9 cellular contexts compared by ENCODE assay signal in the genomic region with DNA sequence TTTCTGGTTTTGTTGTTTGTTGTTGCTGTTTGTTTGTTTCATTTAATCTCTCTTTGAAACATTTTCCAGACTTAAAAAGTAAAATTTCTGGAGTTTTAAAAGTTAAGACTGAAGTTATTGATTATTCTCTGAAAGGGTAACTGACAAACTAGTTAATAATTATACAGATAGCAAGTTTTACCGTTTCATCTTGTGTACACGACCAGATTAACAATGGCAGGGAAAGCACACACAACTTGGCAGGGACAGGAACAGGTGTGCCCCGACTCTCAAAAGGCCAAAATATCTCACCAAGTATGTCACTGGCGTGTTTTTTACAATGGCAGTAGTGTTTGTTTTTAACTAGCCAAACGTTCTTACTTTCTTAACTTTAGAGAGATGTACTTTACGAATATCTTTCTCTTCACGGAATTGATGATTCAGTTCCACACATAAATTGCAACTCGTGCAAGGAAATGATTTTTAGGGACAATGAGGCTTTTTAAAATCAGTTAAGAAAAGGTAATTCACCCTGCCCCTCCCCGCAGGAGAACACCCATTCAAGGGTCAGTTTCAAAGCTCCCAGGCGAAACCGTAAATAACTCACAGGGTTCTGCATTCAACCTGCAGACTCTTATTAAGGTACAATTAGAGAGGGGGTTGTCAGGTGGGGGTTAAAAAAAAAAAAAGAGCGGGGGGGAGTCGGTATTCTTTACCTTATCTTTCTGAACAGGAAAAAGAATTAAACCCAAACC. TPM values are rescaled to one million over a fixed set of nuclear protein-coding genes. Genes with fewer than 3 reads are reported as not detected.
DNase-seq lines count a peak whose midpoint lies in the region; ATAC-seq, FAIRE-seq and TF ChIP-seq lines count a peak whose summit lies in the region.
"Had no signal": no experiment of that assay in that cellular context is flagged by ENCODE, and none has a peak within 500 bp of the region (broad histone marks: within the 10 kb centered on the region; RNA-seq: fewer than 3 reads in every experiment).

No MANE protein-coding gene starts in this region.

- H3K36me3 Mint-ChIP-seq in activated CD4-positive, alpha-beta T cell treated with anti-CD3 and anti-CD28 coated beads for 36 hours (ENCODE audit: low read depth): no peaks in the 10 kb centered on the region

- no peaks in the 10 kb centered on the region for H3K9me3 ChIP-seq in heart right ventricle
- H3K9me3 ChIP-seq in mucosa of descending colon: no peaks in the 10 kb centered on the region

- peaks cover 51% of the 10 kb centered on the region for H3K27me3 Mint-ChIP-seq in activated CD4-positive, alpha-beta T cell treated with anti-CD3 and anti-CD28 coated beads for 36 hours

- intact Hi-C loops in heart right ventricle (cut with DNase I) (loop anchor here in 9 of 10 donors (5.0 to 10.0 kb wide), 11 partner anchors 35 to 242 kb away; no protein-coding TSS in a partner anchor), Right ventricle myocardium superior (cut with DNase I) (loop anchor here (5.0 kb wide), 1 partner anchor 95 kb away; no protein-coding TSS in a partner anchor), mucosa of descending colon (cut with DNase I, micrococcal nuclease) (no loop called here)
- intact Hi-C loops in activated CD4-positive, alpha-beta T cell treated with anti-CD3 and anti-CD28 coated beads for 36 hours (cut with DNase I, micrococcal nuclease): no loop called here

- TF ChIP-seq CTCF in heart right ventricle (IDR thresholded peaks at IDR 0.05): no peak
- TF ChIP-seq CTCF in mucosa of descending colon (IDR thresholded peaks at IDR 0.05): no peak

- peaks cover 3% of the 10 kb centered on the region for H3K4me1 Mint-ChIP-seq in activated CD4-positive, alpha-beta T cell treated with anti-CD3 and anti-CD28 coated beads for 36 hours

- H3K4me3 Mint-ChIP-seq in activated CD4-positive, alpha-beta T cell treated with anti-CD3 and anti-CD28 coated beads for 36 hours: no peak overlapping the region

- no peak for ATAC-seq in heart right ventricle
- ATAC-seq in Right ventricle myocardium superior (ENCODE audit: poor library complexity): no peak
- ATAC-seq in mucosa of descending colon: peak; percentile 25
- ATAC-seq in GM21390 (IDR thresholded peaks at IDR 0.05; ENCODE audit: unreplicated experiment): no peak
- no peak for ATAC-seq in activated CD4-positive, alpha-beta T cell treated with anti-CD3 and anti-CD28 coated beads for 36 hours

- POLR2A ChIA-PET in activated CD4-positive, alpha-beta T cell treated with anti-CD3 and anti-CD28 coated beads for 36 hours (lab: Charles Lee): no interaction called here

- H3K27ac Mint-ChIP-seq in activated CD4-positive, alpha-beta T cell treated with anti-CD3 and anti-CD28 coated beads for 36 hours: no peak overlapping the region

- H3K36me3 ChIP-seq in heart right ventricle (no peaks in the 10 kb centered on the region), mucosa of descending colon (ENCODE audit: low read depth) (no peaks in the 10 kb centered on the region)

- DNase-seq in heart right ventricle (no peak), Right ventricle myocardium superior (no peak), mucosa of descending colon (peak in 1 of 3 donors; percentile 62), HPDE6-E6E7 (ENCODE audit: extremely low spot score) (no peak), foreskin melanocyte (no peak)
- DNase-seq in activated CD4-positive, alpha-beta T cell treated with anti-CD3 and anti-CD28 coated beads for 36 hours: no peak
- DNase-seq: activated CD4-positive, alpha-beta T cell treated with anti-CD3 and anti-CD28 coated beads, Interleukin-2, amount 50 U/mL, for 1 hour had no signal

- H3K27ac ChIP-seq in heart right ventricle: peak overlapping the region in 8 of 10 donors; percentile 0 to 99 (median 98)

- WGBS in heart right ventricle, 2 donors: 35 to 38% methylated on average over 13 of the region's 13 CpGs

- peak overlapping the region in 7 of 10 donors; percentile 77 to 91 (median 87) for H3K4me3 ChIP-seq in heart right ventricle
- no peak overlapping the region for H3K4me3 ChIP-seq in mucosa of descending colon

- peaks cover 0 to 4% (median 0%) of the 10 kb centered on the region in 7 donors for H3K27me3 ChIP-seq in heart right ventricle

- FAIRE-seq in colon (lab: Jason Lieb, UNC): peak; percentile 5

- H3K4me1 ChIP-seq in heart right ventricle (peaks cover 35 to 73% (median 70%) of the 10 kb centered on the region in 9 donors), mucosa of descending colon (ENCODE audit: low read depth) (peaks cover 38% of the 10 kb centered on the region)

- no peaks in the 10 kb centered on the region for H3K9me3 Mint-ChIP-seq in activated CD4-positive, alpha-beta T cell treated with anti-CD3 and anti-CD28 coated beads for 36 hours (ENCODE audit: low read depth)

- CTCF ChIA-PET in activated CD4-positive, alpha-beta T cell treated with anti-CD3 and anti-CD28 coated beads for 36 hours (lab: Charles Lee): no interaction called here

RNA-seq across cellular contexts. Expression of a gene that starts 3.5 kb away (rescaled TPM):
- total RNA-seq in heart right ventricle (10 to 100 TPM; 22.6 to 36.2 (median 27.2) TPM), Right ventricle myocardium superior (29.4 TPM), mucosa of descending colon (100 to 1,000 TPM; 109 to 137 (median 121) TPM)
- polyA plus RNA-seq in heart right ventricle: 10 to 100 TPM; 14.7 to 23.0 TPM
- total RNA-seq in activated CD4-positive, alpha-beta T cell treated with anti-CD3 and anti-CD28 coated beads for 36 hours: under 1 TPM; 0.12 to 0.21 TPM

Comparison
In these comparisons a context has a peak if more than half of its experiments do, and no peak if none do; other contexts are left out.
1. RNA of a gene that starts 3.5 kb away (total RNA-seq): 109 to 137 TPM in mucosa of descending colon, 29.4 TPM in Right ventricle myocardium superior (single experiment) and 22.6 to 36.2 TPM in heart right ventricle; 0.12 to 0.21 TPM in activated CD4-positive, alpha-beta T cell treated with anti-CD3 and anti-CD28 coated beads for 36 hours; every median in the first group is over 10 times any median in the second.
2. intact Hi-C loops: an anchor here in heart right ventricle (5.0 to 10.0 kb wide) and Right ventricle myocardium superior (5.0 kb wide); none called in mucosa of descending colon and activated CD4-positive, alpha-beta T cell treated with anti-CD3 and anti-CD28 coated beads for 36 hours.